8 cellular contexts compared by ENCODE assay signal in the genomic region with DNA sequence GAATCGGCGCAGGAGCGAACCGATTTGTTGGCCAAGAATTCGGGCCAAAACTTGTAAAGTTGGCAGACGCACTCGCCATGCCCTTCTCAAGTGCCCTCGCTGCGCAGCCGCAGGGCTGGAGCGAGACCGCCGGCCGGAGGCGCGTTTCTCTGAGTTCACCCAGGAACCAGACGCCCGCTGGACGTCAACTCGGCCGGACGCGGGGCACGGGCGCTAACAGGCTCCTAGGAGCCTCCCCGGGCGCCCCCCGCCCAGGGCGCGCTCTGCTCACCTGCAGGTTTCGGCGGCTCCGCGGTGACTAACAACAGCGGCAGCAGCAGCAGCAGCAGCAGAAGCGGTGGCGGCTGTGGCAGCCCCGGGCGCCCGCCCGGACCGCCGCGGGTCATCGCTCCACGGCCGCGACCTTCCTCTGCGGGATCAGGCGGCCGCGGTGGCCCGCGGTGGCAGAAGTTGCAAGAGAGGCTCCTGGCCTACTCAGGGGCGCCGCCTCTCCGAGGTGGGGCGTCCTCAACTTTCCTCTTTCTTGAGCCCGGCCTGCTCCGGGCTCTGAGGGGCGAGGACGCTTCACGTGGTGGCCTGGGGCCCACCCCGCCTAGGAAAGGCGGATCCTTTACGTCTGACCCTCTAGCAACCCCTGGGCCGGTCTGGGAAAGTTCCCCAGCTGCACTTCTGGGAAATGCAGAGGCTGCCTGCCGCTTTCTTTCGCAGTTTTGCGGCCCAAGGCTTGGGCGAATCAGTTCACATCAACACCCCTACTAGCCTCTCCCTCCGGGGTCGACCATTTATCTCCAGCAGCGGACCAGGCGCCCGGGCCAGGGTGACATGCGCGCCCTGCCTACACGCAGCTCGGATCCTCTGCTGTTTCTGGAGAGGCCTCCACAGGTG. TPM values are rescaled to one million over a fixed set of nuclear protein-coding genes. Genes with fewer than 3 reads are reported as not detected.
DNase-seq lines count a peak whose midpoint lies in the region; ATAC-seq and TF ChIP-seq lines count a peak whose summit lies in the region.

A gene with protein sequence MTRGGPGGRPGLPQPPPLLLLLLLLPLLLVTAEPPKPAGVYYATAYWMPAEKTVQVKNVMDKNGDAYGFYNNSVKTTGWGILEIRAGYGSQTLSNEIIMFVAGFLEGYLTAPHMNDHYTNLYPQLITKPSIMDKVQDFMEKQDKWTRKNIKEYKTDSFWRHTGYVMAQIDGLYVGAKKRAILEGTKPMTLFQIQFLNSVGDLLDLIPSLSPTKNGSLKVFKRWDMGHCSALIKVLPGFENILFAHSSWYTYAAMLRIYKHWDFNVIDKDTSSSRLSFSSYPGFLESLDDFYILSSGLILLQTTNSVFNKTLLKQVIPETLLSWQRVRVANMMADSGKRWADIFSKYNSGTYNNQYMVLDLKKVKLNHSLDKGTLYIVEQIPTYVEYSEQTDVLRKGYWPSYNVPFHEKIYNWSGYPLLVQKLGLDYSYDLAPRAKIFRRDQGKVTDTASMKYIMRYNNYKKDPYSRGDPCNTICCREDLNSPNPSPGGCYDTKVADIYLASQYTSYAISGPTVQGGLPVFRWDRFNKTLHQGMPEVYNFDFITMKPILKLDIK (minus strand): TSS at position 573 of the 885 bp plus-strand sequence. CDS start 187 bp downstream, at position 386.

- TF ChIP-seq CTCF in Peyer's patch (IDR thresholded peaks at IDR 0.05) (no peak), mesothelial cell of epicardium (IDR thresholded peaks at IDR 0.05; ENCODE audit: unreplicated experiment) (no peak), testis (IDR thresholded peaks at IDR 0.05) (no peak)

- peak within 1 kb of the TSS; percentile 88 for H3K27ac Mint-ChIP-seq in mesothelial cell of epicardium

- ATAC-seq in GM21423 (IDR thresholded peaks at IDR 0.05; ENCODE audit: unreplicated experiment), result peak; percentile 75
- ATAC-seq in HG02981 (IDR thresholded peaks at IDR 0.05; ENCODE audit: unreplicated experiment), result no peak

- H3K27ac ChIP-seq in Peyer's patch (peak within 1 kb of the TSS; percentile 55 to 70 (median 66)), esophagus (ENCODE audit: low read depth in 2 of 2, low read length in 1 of 2) (peak within 1 kb of the TSS; percentile 84 to 89), testis (peak within 1 kb of the TSS; percentile 68 to 75)

- TF ChIP-seq POLR2A in Peyer's patch (IDR thresholded peaks at IDR 0.05) (peak; percentile 44 to 50), testis (IDR thresholded peaks at IDR 0.05) (peak; percentile 16)

- no peaks in the 10 kb centered on the region for H3K36me3 ChIP-seq in Peyer's patch
- H3K36me3 ChIP-seq in esophagus (ENCODE audit: control insufficient read depth in 2 of 2, insufficient read depth in 2 of 2, low read length in 1 of 2), result no peaks in the 10 kb centered on the region
- H3K36me3 ChIP-seq in testis (ENCODE audit: low read depth, missing control alignments), result no peaks in the 10 kb centered on the region

- DNase-seq in DMS79 treated with DMSO at 0.1 percent for 48 hours (lab: John Stamatoyannopoulos, UW), result peak; percentile 47
- peak; percentile 19 to 76 (median 72) for DNase-seq in Peyer's patch
- DNase-seq in mesothelial cell of epicardium (ENCODE audit: low spot score in 2 of 2, unreplicated experiment in 2 of 2), result peak; percentile 31 to 62
- DNase-seq in testis, result peak; percentile 81
- no peak for DNase-seq in NCI-H187 (lab: John Stamatoyannopoulos, UW)

- H3K4me3 ChIP-seq in Peyer's patch (peak within 1 kb of the TSS; percentile 42 to 68 (median 55)), esophagus (ENCODE audit: low read depth in 1 of 2, low read length in 2 of 2) (peak within 1 kb of the TSS; percentile 64 to 83), testis (peak within 1 kb of the TSS; percentile 62 to 72)

- WGBS in esophagus, 2 donors, result 5 to 6% methylated on average over 75 to 80 of the region's 80 CpGs
- 3 to 10% methylated on average over 14 to 79 of the region's 80 CpGs for WGBS in testis, 2 donors

- no peaks in the 10 kb centered on the region for H3K9me3 Mint-ChIP-seq in mesothelial cell of epicardium

- H3K27me3 ChIP-seq in Peyer's patch (no peaks in the 10 kb centered on the region), esophagus (ENCODE audit: control insufficient read depth in 1 of 2, insufficient read depth in 2 of 2, low read length in 2 of 2) (no peaks in the 10 kb centered on the region), testis (no peaks in the 10 kb centered on the region)

- H3K4me1 Mint-ChIP-seq in mesothelial cell of epicardium, result peaks cover 50% of the 10 kb centered on the region

- peaks cover 2% of the 10 kb centered on the region for H3K36me3 Mint-ChIP-seq in mesothelial cell of epicardium

- no peaks in the 10 kb centered on the region for H3K9me3 ChIP-seq in Peyer's patch
- no peaks in the 10 kb centered on the region for H3K9me3 ChIP-seq in esophagus (ENCODE audit: control insufficient read depth in 2 of 2, insufficient read depth in 1 of 2, low read depth in 1 of 2, low read length in 1 of 2)
- H3K9me3 ChIP-seq in testis, result no peaks in the 10 kb centered on the region

- H3K4me3 Mint-ChIP-seq in mesothelial cell of epicardium, result peak within 1 kb of the TSS; percentile 71

- H3K27me3 Mint-ChIP-seq in mesothelial cell of epicardium (ENCODE audit: low read depth), result no peaks in the 10 kb centered on the region

- intact Hi-C loops in testis (cut with DNase I; ENCODE audit: low total_unique reads), result no loop called here

- peaks cover 0 to 9% (median 2%) of the 10 kb centered on the region in 4 donors for H3K4me1 ChIP-seq in Peyer's patch
- peaks cover 0 to 2% of the 10 kb centered on the region in 2 donors for H3K4me1 ChIP-seq in esophagus (ENCODE audit: control insufficient read depth in 2 of 2, insufficient read depth in 2 of 2, low read length in 1 of 2)
- no peaks in the 10 kb centered on the region for H3K4me1 ChIP-seq in testis

RNA-seq across cellular contexts. Expression of the gene that starts here (rescaled TPM):
- total RNA-seq in Peyer's patch, result 10 to 100 TPM in 3 of 4 donors, 1 to 10 TPM in 1; 9.9 to 33.6 (median 20.5) TPM
- polyA plus RNA-seq in esophagus, result 10 to 100 TPM; 38.7 to 43.5 TPM
- 41.3 to 48.1 TPM (median 43.8 TPM) in 3 replicates for total RNA-seq in mesothelial cell of epicardium
- 10 to 100 TPM in 1 of 2 donors, 1 to 10 TPM in 1; 9.3 to 10.7 TPM for total RNA-seq in testis
- polyA plus RNA-seq in testis (ENCODE audit: insufficient read depth, low read depth, low replicate concordance), result 18.5 TPM

Comparison
In these comparisons a context has a peak if more than half of its experiments do, and no peak if none do; other contexts are left out.
1. DNase-seq: peak in DMS79 treated with DMSO at 0.1 percent for 48 hours (single experiment), Peyer's patch (3 of 3), mesothelial cell of epicardium (2 of 2) and testis (single experiment); none in NCI-H187 (0 of 2).
2. Peak in every context shown above with its lines, with median percentiles within 50 percentile points of each other: H3K27ac ChIP-seq and H3K4me3 ChIP-seq.